In the genomic region with DNA sequence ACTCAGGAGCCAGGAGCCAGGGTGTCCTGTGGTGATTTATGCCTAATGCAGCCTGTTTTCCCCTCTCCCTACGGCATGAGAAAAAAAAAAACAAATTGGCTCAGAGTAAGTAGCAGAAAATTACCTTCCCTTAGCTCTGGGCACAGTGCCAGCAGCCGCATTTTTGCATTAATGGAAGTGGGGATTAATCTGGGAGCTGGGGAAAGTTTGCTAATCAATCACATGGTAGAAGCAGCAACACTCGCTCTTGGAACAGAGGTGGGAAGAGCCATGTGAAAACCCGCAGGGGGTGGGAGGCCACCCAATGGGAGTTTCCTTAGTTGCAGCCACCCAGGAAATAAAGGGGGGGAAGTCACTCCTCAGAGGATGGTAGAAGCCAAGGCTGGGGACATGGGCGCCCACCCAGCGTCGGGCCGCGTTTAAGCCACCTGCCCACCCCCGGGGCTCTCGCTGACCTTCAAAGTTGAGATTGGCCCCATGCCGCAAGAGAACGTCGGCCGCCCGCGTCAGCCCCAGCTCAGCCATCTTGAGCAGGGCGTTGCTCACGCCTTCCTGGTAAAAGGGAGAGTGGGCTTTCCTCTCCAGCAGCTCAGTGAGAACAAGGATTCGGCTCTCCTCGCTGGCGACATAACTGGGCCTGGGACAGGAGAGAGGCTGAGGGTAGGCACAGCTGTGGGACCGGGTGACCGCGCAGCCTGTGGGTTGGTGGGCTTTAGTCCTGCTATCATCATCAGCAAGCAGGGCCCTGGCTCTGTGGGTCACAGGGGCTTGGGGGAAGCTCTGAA, we compare ENCODE assay signal across 9 cellular contexts. TPM values are rescaled to one million over a fixed set of nuclear protein-coding genes. Genes with fewer than 3 reads are reported as not detected.
A peak's percentile ranks its signal among the peaks of the same experiment; 100 is the strongest.
DNase-seq lines count a peak whose midpoint lies in the region; ATAC-seq and TF ChIP-seq lines count a peak whose summit lies in the region.
"Had no signal": no experiment of that assay in that cellular context is flagged by ENCODE, and none has a peak within 500 bp of the region (broad histone marks: within the 10 kb centered on the region; RNA-seq: fewer than 3 reads in every experiment).

No MANE protein-coding gene starts in this region.

- H3K36me3 ChIP-seq in DOHH2 (ENCODE audit: control insufficient read depth, low read length): peaks cover 41% of the 10 kb centered on the region

- TF ChIP-seq CTCF in DOHH2 (IDR thresholded peaks at IDR 0.05; ENCODE audit: low read depth, low read length, poor library complexity, severe bottlenecking) (no peak), MCF 10A (IDR thresholded peaks at IDR 0.05; ENCODE audit: unreplicated experiment) (no peak)

- no peak overlapping the region for H3K27ac Mint-ChIP-seq in MCF 10A (ENCODE audit: low read depth, unreplicated experiment)
- H3K27ac Mint-ChIP-seq in naive thymus-derived CD8-positive, alpha-beta T cell: peak overlapping the region in 9 of 10 donors; percentile 28 to 93 (median 75)

- peak overlapping the region; percentile 87 for H3K4me3 Mint-ChIP-seq in MCF 10A (ENCODE audit: unreplicated experiment)
- peak overlapping the region; percentile 78 to 89 (median 83) for H3K4me3 Mint-ChIP-seq in naive thymus-derived CD8-positive, alpha-beta T cell

- DNase-seq in NCI-H2107 treated with DMSO at 0.1 percent for 48 hours (lab: John Stamatoyannopoulos, UW; ENCODE audit: unreplicated experiment) (peak; percentile 33), MCF 10A (ENCODE audit: unreplicated experiment) (peak; percentile 39), DMS53 (lab: John Stamatoyannopoulos, UW) (no peak), foreskin melanocyte (no peak), AML-193 (lab: John Stamatoyannopoulos, UW) (no peak)
- no peak for DNase-seq in naive thymus-derived CD8-positive, alpha-beta T cell

- peaks cover 34% of the 10 kb centered on the region for H3K79me2 ChIP-seq in DOHH2 (ENCODE audit: control insufficient read depth, low read length)

- no peaks in the 10 kb centered on the region for H3K9me3 ChIP-seq in DOHH2 (ENCODE audit: control insufficient read depth, insufficient read depth, low read length)

- H3K4me1 Mint-ChIP-seq in MCF 10A (ENCODE audit: insufficient read depth, unreplicated experiment): peaks cover 8% of the 10 kb centered on the region
- H3K4me1 Mint-ChIP-seq in naive thymus-derived CD8-positive, alpha-beta T cell: peaks cover 10 to 22% (median 20%) of the 10 kb centered on the region in 4 donors

- no peaks in the 10 kb centered on the region for H3K9me3 Mint-ChIP-seq in MCF 10A (ENCODE audit: unreplicated experiment)
- no peaks in the 10 kb centered on the region for H3K9me3 Mint-ChIP-seq in naive thymus-derived CD8-positive, alpha-beta T cell

- peak overlapping the region; percentile 97 for H3K4me2 ChIP-seq in DOHH2 (ENCODE audit: low read length)

- H3K27me3 ChIP-seq in DOHH2 (ENCODE audit: control insufficient read depth, low read length): no peaks in the 10 kb centered on the region

- H3K36me3 Mint-ChIP-seq in MCF 10A (ENCODE audit: insufficient read depth, unreplicated experiment): peaks cover 18% of the 10 kb centered on the region
- peaks cover 0 to 22% (median 2%) of the 10 kb centered on the region in 3 donors for H3K36me3 Mint-ChIP-seq in naive thymus-derived CD8-positive, alpha-beta T cell

- H3K27me3 Mint-ChIP-seq in MCF 10A (ENCODE audit: insufficient read depth, unreplicated experiment): no peaks in the 10 kb centered on the region
- H3K27me3 Mint-ChIP-seq in naive thymus-derived CD8-positive, alpha-beta T cell: no peaks in the 10 kb centered on the region

- H3K27ac ChIP-seq in DOHH2 (ENCODE audit: low read depth, low read length): no peak overlapping the region

- no TSS peak for BruUV-seq in MCF 10A (replicated peaks; lab: Mats Ljungman, UMichigan)

- H3F3A ChIP-seq in DOHH2 (ENCODE audit: control insufficient read depth, insufficient read depth): peaks cover 6% of the 10 kb centered on the region; the same call in 1 of the 2 replicates

- CTCF ChIA-PET in MCF 10A (lab: Yijun Ruan, JAX): interaction anchor here (0.5 to 6.0 kb wide), 18 partner anchors 10 to 1319 kb away, joined by 3 to 45 read pairs (median 3); no protein-coding TSS in a partner anchor

- H3K4me1 ChIP-seq in DOHH2 (ENCODE audit: control insufficient read depth, low read length): peaks cover 16% of the 10 kb centered on the region

- H3K4me3 ChIP-seq in DOHH2 (ENCODE audit: low read length): peak overlapping the region; percentile 100

- H3K9me2 ChIP-seq in DOHH2 (replicated peaks; ENCODE audit: control insufficient read depth, low read length): no peaks in the 10 kb centered on the region

- intact Hi-C loops in MCF 10A (cut with micrococcal nuclease): no loop called here

- POLR2A ChIA-PET in MCF 10A (lab: Yijun Ruan, JAX): interaction anchor here (0.5 to 6.5 kb wide), 10 partner anchors 12 to 510 kb away, joined by 3 to 55 read pairs (median 4); a partner anchor contains a TSS
- POLR2A ChIA-PET in naive thymus-derived CD8-positive, alpha-beta T cell (lab: Charles Lee): interaction anchor here (1.2 to 7.1 kb wide), 3 partner anchors 12 to 163 kb away, joined by 3 to 51 read pairs (median 5); a partner anchor contains a TSS

- 0 out of 2 replicates have a peak, but pooled peaks cover 17% of the 10 kb centered on the region for H4K20me1 ChIP-seq in DOHH2 (ENCODE audit: control insufficient read depth, insufficient read depth, low read depth, low read length)

- ATAC-seq in naive thymus-derived CD8-positive, alpha-beta T cell: no peak
- ATAC-seq in GM21737 (IDR thresholded peaks at IDR 0.05; ENCODE audit: unreplicated experiment): no peak

RNA-seq across cellular contexts. Expression of a gene that starts 1.7 kb away (rescaled TPM):
- total RNA-seq in MCF 10A (2022): 14.4 TPM in 2 replicates
- total RNA-seq in naive thymus-derived CD8-positive, alpha-beta T cell: 10 to 100 TPM; 33.7 to 35.7 TPM
- polyA plus RNA-seq in naive thymus-derived CD8-positive, alpha-beta T cell: 10 to 100 TPM; 14.8 to 29.1 (median 19.8) TPM

RNA-seq across cellular contexts. Expression of a gene that starts 14.3 kb away (rescaled TPM):
- 32.9 and 49.2 TPM in 2 replicates for total RNA-seq in MCF 10A (2022)
- 10 to 100 TPM; 34.5 to 35.1 TPM for total RNA-seq in naive thymus-derived CD8-positive, alpha-beta T cell
- polyA plus RNA-seq in naive thymus-derived CD8-positive, alpha-beta T cell: 10 to 100 TPM; 40.8 to 57.8 (median 45.2) TPM

RNA-seq across cellular contexts. Expression of a gene that starts 19.4 kb away (rescaled TPM):
- total RNA-seq in MCF 10A (2022): 0.20 TPM in 1 of 2 replicates, not detected in the other
- not detected for total RNA-seq in naive thymus-derived CD8-positive, alpha-beta T cell
- not detected for polyA plus RNA-seq in naive thymus-derived CD8-positive, alpha-beta T cell
- total RNA-seq: T-helper 1 cell treated with Interleukin-12 subunit alpha and Interleukin-12 subunit beta and Interleukin-4 antibody, amounts not matched to agents 30 ng/mL and 1 ng/mL, for 36 hours had no signal

RNA-seq across cellular contexts. Expression of a gene that starts 25.2 kb away (rescaled TPM):
- not detected in 2 replicates for total RNA-seq in MCF 10A (2022)
- not detected for total RNA-seq in naive thymus-derived CD8-positive, alpha-beta T cell
- polyA plus RNA-seq in naive thymus-derived CD8-positive, alpha-beta T cell: not detected

Comparison
In these comparisons a context has a peak if more than half of its experiments do, and no peak if none do; other contexts are left out.
1. DNase-seq: peak in NCI-H2107 treated with DMSO at 0.1 percent for 48 hours (single experiment) and MCF 10A (single experiment); none in naive thymus-derived CD8-positive, alpha-beta T cell (0 of 10), DMS53 (single experiment), foreskin melanocyte (single experiment) and AML-193 (0 of 2).